ENCODE assay signal across 8 cellular contexts in the genomic region with DNA sequence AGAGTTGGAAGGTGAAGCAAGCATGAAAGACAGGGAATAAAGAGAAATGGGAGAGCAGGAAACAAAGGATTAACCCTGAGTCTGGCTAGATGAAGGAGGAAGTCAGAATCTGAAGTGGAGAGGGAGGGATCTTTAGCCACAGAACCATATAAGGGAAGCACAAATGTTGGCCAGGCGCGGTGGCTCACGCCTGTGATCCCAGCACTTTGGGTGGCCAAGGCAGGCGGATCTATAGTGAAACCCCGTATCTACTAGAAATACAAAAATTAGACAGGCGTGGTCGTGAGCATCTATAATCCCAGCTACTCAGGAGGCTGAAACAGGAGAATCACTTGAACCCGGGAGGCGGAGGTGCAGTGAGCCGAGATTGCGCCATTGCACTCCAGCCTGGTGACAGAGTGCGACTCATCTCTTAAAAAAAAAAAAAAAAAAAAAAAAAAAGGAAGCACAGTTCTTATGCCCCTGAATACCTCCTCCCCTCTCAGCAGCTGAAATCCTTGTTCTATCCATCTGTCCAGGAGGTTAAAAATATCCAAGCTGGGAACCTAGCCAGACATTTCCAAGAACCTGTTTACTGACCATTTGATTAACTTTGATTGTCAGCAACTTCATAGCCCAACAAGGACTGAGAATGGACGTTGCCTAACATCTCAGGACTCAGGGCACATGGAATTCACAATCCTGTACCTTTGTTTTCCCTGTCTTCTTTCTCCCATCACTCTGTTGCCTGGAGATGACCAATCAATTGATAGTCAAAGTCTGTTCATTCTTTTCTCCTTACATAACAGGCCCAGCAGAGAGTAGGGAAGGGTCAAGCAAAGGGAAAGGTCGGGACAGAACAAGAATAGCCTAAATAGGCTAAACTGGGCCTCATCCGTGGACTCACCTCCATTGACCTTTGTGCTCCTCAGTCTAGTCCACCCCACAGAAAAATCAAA. TPM values are rescaled to one million over a fixed set of nuclear protein-coding genes. Genes with fewer than 3 reads are reported as not detected.
DNase-seq lines count a peak whose midpoint lies in the region; ATAC-seq and TF ChIP-seq lines count a peak whose summit lies in the region.

No MANE protein-coding gene starts in this region.

- no peak overlapping the region for H2AFZ ChIP-seq in PC-9

- no peak for DNase-seq in activated CD4-positive, alpha-beta T cell treated with anti-CD3 and anti-CD28 coated beads, Interleukin-2, amount 10 ng/mL, durations not matched to agents 7 days and 5 days
- no peak for DNase-seq in activated CD4-positive, alpha-beta T cell treated with anti-CD3 and anti-CD28 coated beads for 4 hours
- DNase-seq in PC-9 (peak; percentile 33 to 78), midbrain (lab: John Stamatoyannopoulos, UW) (peak; percentile 29)
- no peak for DNase-seq in activated CD4-positive, CD25-positive, alpha-beta regulatory T cell treated with anti-CD3 and anti-CD28 coated beads, Interleukin-2, amount 50 U/mL, for 72 hours

- no peak for ATAC-seq in GM21447 (IDR thresholded peaks at IDR 0.05; ENCODE audit: unreplicated experiment)
- no peak for ATAC-seq in HG03520 (IDR thresholded peaks at IDR 0.05; ENCODE audit: unreplicated experiment)

- no peak for TF ChIP-seq CTCF in PC-9 (conservative IDR thresholded peaks at IDR 0.05)

- H3K9me3 Mint-ChIP-seq in activated CD4-positive, alpha-beta T cell treated with anti-CD3 and anti-CD28 coated beads, Interleukin-2, amount 10 ng/mL, durations not matched to agents 7 days and 5 days: peaks cover 2% of the 10 kb centered on the region

- no peaks in the 10 kb centered on the region for H3K27me3 ChIP-seq in PC-9 (ENCODE audit: insufficient read depth, low read depth)

- peaks cover 3% of the 10 kb centered on the region for H3K36me3 Mint-ChIP-seq in activated CD4-positive, alpha-beta T cell treated with anti-CD3 and anti-CD28 coated beads, Interleukin-2, amount 10 ng/mL, durations not matched to agents 7 days and 5 days (ENCODE audit: low read depth)

- peak overlapping the region; percentile 53 for H3K4me2 ChIP-seq in PC-9

- peak overlapping the region; percentile 87 for H3K27ac Mint-ChIP-seq in activated CD4-positive, alpha-beta T cell treated with anti-CD3 and anti-CD28 coated beads, Interleukin-2, amount 10 ng/mL, durations not matched to agents 7 days and 5 days

- intact Hi-C loops in PC-9 (cut with micrococcal nuclease; ENCODE audit: unreplicated experiment): loop anchor here (1.0 kb wide), 1 partner anchor 11 kb away; the partner anchor contains the start of gene TXNIP

- peaks cover 77% of the 10 kb centered on the region for H3K4me1 Mint-ChIP-seq in activated CD4-positive, alpha-beta T cell treated with anti-CD3 and anti-CD28 coated beads, Interleukin-2, amount 10 ng/mL, durations not matched to agents 7 days and 5 days

- POLR2A ChIA-PET in activated CD4-positive, alpha-beta T cell treated with anti-CD3 and anti-CD28 coated beads, Interleukin-2, amount 10 ng/mL, durations not matched to agents 7 days and 5 days (lab: Charles Lee): interaction anchor here (0.6 kb wide), 1 partner anchor 10 kb away, joined by 3 read pairs; no protein-coding TSS in a partner anchor
- POLR2A ChIA-PET in PC-9 (lab: Charles Lee; ENCODE audit: unreplicated experiment): interaction anchor here (0.7 kb wide), 2 partner anchors 8 to 244 kb away, joined by 3 to 6 read pairs; no protein-coding TSS in a partner anchor

- peaks cover 46% of the 10 kb centered on the region for H3K4me1 ChIP-seq in PC-9 (replicated peaks; ENCODE audit: insufficient read depth)

- H4K20me1 ChIP-seq in PC-9 (ENCODE audit: insufficient read depth): no peaks in the 10 kb centered on the region

- H3K4me3 Mint-ChIP-seq in activated CD4-positive, alpha-beta T cell treated with anti-CD3 and anti-CD28 coated beads, Interleukin-2, amount 10 ng/mL, durations not matched to agents 7 days and 5 days: no peak overlapping the region

- no peaks in the 10 kb centered on the region for H3K9me2 ChIP-seq in PC-9 (ENCODE audit: insufficient read depth)

- H3K9me3 ChIP-seq in PC-9 (ENCODE audit: insufficient read depth, low read depth): no peaks in the 10 kb centered on the region

- CTCF ChIA-PET in activated CD4-positive, alpha-beta T cell treated with anti-CD3 and anti-CD28 coated beads, Interleukin-2, amount 10 ng/mL, durations not matched to agents 7 days and 5 days (lab: Charles Lee): interaction anchor here (1.0 to 13.2 kb wide), 3 partner anchors 7 to 22 kb away, joined by 3 to 154 read pairs (median 4); no protein-coding TSS in a partner anchor
- CTCF ChIA-PET in PC-9 (lab: Charles Lee): no interaction called here

- no peaks in the 10 kb centered on the region for H3K27me3 Mint-ChIP-seq in activated CD4-positive, alpha-beta T cell treated with anti-CD3 and anti-CD28 coated beads, Interleukin-2, amount 10 ng/mL, durations not matched to agents 7 days and 5 days

- H3K27ac ChIP-seq in PC-9: peak overlapping the region; percentile 40
- H3K27ac ChIP-seq in cingulate gyrus (ENCODE audit: low read depth, low read length): peak overlapping the region; percentile 60

- H3K79me2 ChIP-seq in PC-9 (ENCODE audit: low read depth): no peaks in the 10 kb centered on the region

- BruUV-seq in PC-9 (replicated peaks; lab: Mats Ljungman, UMichigan): TSS peak; percentile 36

- no peaks in the 10 kb centered on the region for H3K36me3 ChIP-seq in PC-9 (ENCODE audit: low read depth)

- H3F3A ChIP-seq in PC-9 (ENCODE audit: insufficient read depth, low read depth): peaks cover 31% of the 10 kb centered on the region

- no peak overlapping the region for H3K4me3 ChIP-seq in PC-9

RNA-seq across cellular contexts. Expression of gene TXNIP, which starts 10.6 kb away (rescaled TPM):
- total RNA-seq in activated CD4-positive, alpha-beta T cell treated with anti-CD3 and anti-CD28 coated beads, Interleukin-2, amount 10 ng/mL, durations not matched to agents 7 days and 5 days: 100 to 1,000 TPM; 240 to 262 TPM
- total RNA-seq in PC-9 (2021): 95.7 and 131 TPM in 2 replicates

RNA-seq across cellular contexts. Expression of gene POLR3GL, which starts 21.3 kb away (rescaled TPM):
- total RNA-seq in activated CD4-positive, alpha-beta T cell treated with anti-CD3 and anti-CD28 coated beads, Interleukin-2, amount 10 ng/mL, durations not matched to agents 7 days and 5 days: 10 to 100 TPM; 27.3 to 29.2 TPM
- 7.2 and 10.6 TPM in 2 replicates for total RNA-seq in PC-9 (2021)

RNA-seq across cellular contexts. Expression of gene ANKRD34A, which starts 21.4 kb away (rescaled TPM):
- total RNA-seq in activated CD4-positive, alpha-beta T cell treated with anti-CD3 and anti-CD28 coated beads, Interleukin-2, amount 10 ng/mL, durations not matched to agents 7 days and 5 days: 1 to 10 TPM; 2.0 to 2.2 TPM
- total RNA-seq in PC-9 (2021): 0.33 and 0.50 TPM in 2 replicates

RNA-seq across cellular contexts. Expression of gene LIX1L, which starts 28.0 kb away (rescaled TPM):
- 10 to 100 TPM; 49.5 to 57.5 TPM for total RNA-seq in activated CD4-positive, alpha-beta T cell treated with anti-CD3 and anti-CD28 coated beads, Interleukin-2, amount 10 ng/mL, durations not matched to agents 7 days and 5 days
- 0.48 and 0.50 TPM in 2 replicates for total RNA-seq in PC-9 (2021)

RNA-seq across cellular contexts. Expression of gene HJV, which starts 35.8 kb away (rescaled TPM):
- total RNA-seq in activated CD4-positive, alpha-beta T cell treated with anti-CD3 and anti-CD28 coated beads, Interleukin-2, amount 10 ng/mL, durations not matched to agents 7 days and 5 days: not detected
- not detected in 2 replicates for total RNA-seq in PC-9 (2021)

Comparison
In these comparisons a context has a peak if more than half of its experiments do, and no peak if none do; other contexts are left out.
1. DNase-seq: peak in PC-9 (2 of 2) and midbrain (single experiment); none in activated CD4-positive, alpha-beta T cell treated with anti-CD3 and anti-CD28 coated beads, Interleukin-2, amount 10 ng/mL, durations not matched to agents 7 days and 5 days (single experiment), activated CD4-positive, alpha-beta T cell treated with anti-CD3 and anti-CD28 coated beads for 4 hours (0 of 2) and activated CD4-positive, CD25-positive, alpha-beta regulatory T cell treated with anti-CD3 and anti-CD28 coated beads, Interleukin-2, amount 50 U/mL, for 72 hours (single experiment).